ENCODE assay signal across 21 cellular contexts in genomic region chr5:158679221-158679641, GRCh38.
A peak's percentile ranks its signal among the peaks of the same experiment; 100 is the strongest.
DNase-seq lines count a peak whose midpoint lies in the region; ATAC-seq, FAIRE-seq and TF ChIP-seq lines count a peak whose summit lies in the region.
"Had no signal": no experiment of that assay in that cellular context is flagged by ENCODE, and none has a peak within 500 bp of the region (broad histone marks: within the 10 kb centered on the region; RNA-seq: fewer than 3 reads in every experiment).

No MANE protein-coding gene starts in this region.

- H3K27me3 ChIP-seq in OCI-LY3 (ENCODE audit: low read depth, low read length): no peaks in the 10 kb centered on the region
- H3K27me3 ChIP-seq: colonic mucosa, gastrocnemius medialis, uterus had no signal

- H3K9me3 ChIP-seq in OCI-LY3 (ENCODE audit: insufficient read depth, low read length): no peaks in the 10 kb centered on the region
- H3K9me3 ChIP-seq: colonic mucosa, gastrocnemius medialis, lower lobe of right lung, prostate gland, uterus had no signal

- peak overlapping the region; percentile 45 for H3K4me2 ChIP-seq in OCI-LY3 (ENCODE audit: low read length)

- peak overlapping the region; percentile 18; the same call in 1 of the 2 replicates for H3K27ac ChIP-seq in OCI-LY3 (ENCODE audit: low read length)
- H3K27ac ChIP-seq: colonic mucosa, gastrocnemius medialis, lower lobe of right lung, prostate gland, uterus had no signal

- H3K27ac Mint-ChIP-seq in T-helper 2 cell treated with Interferon-gamma antibody and Interleukin-4, amounts not matched to agents 5 μg/mL and 100 μg/mL, for 36 hours: no peak overlapping the region
- H3K27ac Mint-ChIP-seq: activated naive CD4-positive, alpha-beta T cell treated with anti-CD3 and anti-CD28 coated beads, Interleukin-2, amount 10 ng/mL, durations not matched to agents 7 days and 5 days; stimulated activated naive CD8-positive, alpha-beta T cell treated with anti-CD3 and anti-CD28 coated beads, Interleukin-15, amount 100 ng/mL, for 72 hours had no signal

- no peak for TF ChIP-seq CTCF in OCI-LY3 (IDR thresholded peaks at IDR 0.05; ENCODE audit: low read depth, low read length)

- peaks cover 63% of the 10 kb centered on the region for H3K4me1 ChIP-seq in OCI-LY3 (ENCODE audit: low read length)
- H3K4me1 ChIP-seq: colonic mucosa, gastrocnemius medialis, lower lobe of right lung, prostate gland, uterus had no signal

- peaks cover 3% of the 10 kb centered on the region for H3K27me3 Mint-ChIP-seq in T-helper 2 cell treated with Interferon-gamma antibody and Interleukin-4, amounts not matched to agents 5 μg/mL and 100 μg/mL, for 36 hours (ENCODE audit: low read depth)
- H3K27me3 Mint-ChIP-seq: naive B cell; stimulated activated naive CD8-positive, alpha-beta T cell treated with anti-CD3 and anti-CD28 coated beads, Interleukin-15, amount 100 ng/mL, for 72 hours had no signal

- H3K36me3 Mint-ChIP-seq in T-helper 2 cell treated with Interferon-gamma antibody and Interleukin-4, amounts not matched to agents 5 μg/mL and 100 μg/mL, for 36 hours (ENCODE audit: low read depth): no peaks in the 10 kb centered on the region
- H3K36me3 Mint-ChIP-seq: activated naive CD4-positive, alpha-beta T cell treated with anti-CD3 and anti-CD28 coated beads, Interleukin-2, amount 10 ng/mL, durations not matched to agents 7 days and 5 days; naive B cell had no signal

- ATAC-seq in GM19035 (IDR thresholded peaks at IDR 0.05; ENCODE audit: unreplicated experiment): peak; percentile 70
- ATAC-seq in HG02798 (IDR thresholded peaks at IDR 0.05; ENCODE audit: poor library complexity, unreplicated experiment): peak; percentile 86
- ATAC-seq: activated CD4-positive, CD25-positive, alpha-beta regulatory T cell treated with anti-CD3 and anti-CD28 coated beads, Interleukin-2, amount 50 U/mL, for 24 hours; lower lobe of right lung; stimulated activated naive CD8-positive, alpha-beta T cell treated with anti-CD3 and anti-CD28 coated beads, Interleukin-15, amount 100 ng/mL, for 72 hours had no signal

- H4K20me1 ChIP-seq in OCI-LY3 (ENCODE audit: insufficient read depth, low read length): no peaks in the 10 kb centered on the region

- 0 out of 2 replicates have a peak overlapping the region, but pooled peaks have one; percentile 9 for H3K4me3 ChIP-seq in OCI-LY3 (ENCODE audit: low read length)
- H3K4me3 ChIP-seq: colonic mucosa, gastrocnemius medialis, lower lobe of right lung, prostate gland, uterus had no signal

- no peak overlapping the region for H2AFZ ChIP-seq in OCI-LY3 (ENCODE audit: low read depth, low read length)

- no peaks in the 10 kb centered on the region for H3K9me3 Mint-ChIP-seq in T-helper 2 cell treated with Interferon-gamma antibody and Interleukin-4, amounts not matched to agents 5 μg/mL and 100 μg/mL, for 36 hours
- H3K9me3 Mint-ChIP-seq: activated naive CD4-positive, alpha-beta T cell treated with anti-CD3 and anti-CD28 coated beads, Interleukin-2, amount 10 ng/mL, durations not matched to agents 7 days and 5 days; naive B cell; stimulated activated naive CD8-positive, alpha-beta T cell treated with anti-CD3 and anti-CD28 coated beads, Interleukin-15, amount 100 ng/mL, for 72 hours had no signal

- H3K9ac ChIP-seq in OCI-LY3 (ENCODE audit: low read length): 0 out of 2 replicates have a peak overlapping the region, but pooled peaks have one; percentile 5

- H3K4me1 Mint-ChIP-seq in T-helper 2 cell treated with Interferon-gamma antibody and Interleukin-4, amounts not matched to agents 5 μg/mL and 100 μg/mL, for 36 hours (ENCODE audit: low read depth): peaks cover 3% of the 10 kb centered on the region

- DNase-seq in GM12891 (ENCODE audit: insufficient read length, low spot score) (no peak), SW 1271 (lab: John Stamatoyannopoulos, UW) (no peak)
- no peak for DNase-seq in T-helper 2 cell treated with Interferon-gamma antibody and Interleukin-4, amounts not matched to agents 5 μg/mL and 100 μg/mL, for 36 hours (ENCODE audit: low spot score)
- no peak for DNase-seq in stimulated activated CD4-positive, alpha-beta T cell treated with anti-CD3 and anti-CD28 coated beads, Interleukin-4, amount 100 ng/mL, for 1 hour
- no peak for DNase-seq in activated naive CD4-positive, alpha-beta T cell treated with Interleukin-2 at 50 U/mL for 16 hours
- DNase-seq: activated naive CD4-positive, alpha-beta T cell treated with anti-CD3 and anti-CD28 coated beads, Interleukin-2, amount 10 ng/mL, durations not matched to agents 7 days and 5 days; colonic mucosa; COR-L47; gastrocnemius medialis; lower lobe of right lung; naive B cell; NCI-H2029; NCI-H524; stimulated activated naive CD8-positive, alpha-beta T cell treated with anti-CD3 and anti-CD28 coated beads, Interleukin-15, amount 100 ng/mL, for 72 hours; uterus had no signal

- peak; percentile 23 for FAIRE-seq in GM12891 (lab: Jason Lieb, UNC)
- FAIRE-seq: G401.6 had no signal

- no peaks in the 10 kb centered on the region for H3K79me2 ChIP-seq in OCI-LY3 (ENCODE audit: low read length)

- no peak overlapping the region for H3K4me3 Mint-ChIP-seq in T-helper 2 cell treated with Interferon-gamma antibody and Interleukin-4, amounts not matched to agents 5 μg/mL and 100 μg/mL, for 36 hours
- H3K4me3 Mint-ChIP-seq: activated naive CD4-positive, alpha-beta T cell treated with anti-CD3 and anti-CD28 coated beads, Interleukin-2, amount 10 ng/mL, durations not matched to agents 7 days and 5 days; naive B cell; stimulated activated naive CD8-positive, alpha-beta T cell treated with anti-CD3 and anti-CD28 coated beads, Interleukin-15, amount 100 ng/mL, for 72 hours had no signal

- no peaks in the 10 kb centered on the region for H3K36me3 ChIP-seq in OCI-LY3 (replicated peaks; ENCODE audit: low read depth, low read length)
- H3K36me3 ChIP-seq: colonic mucosa, gastrocnemius medialis, lower lobe of right lung, prostate gland, uterus had no signal

- no peak for TF ChIP-seq POLR2A in GM12891 (IDR thresholded peaks at IDR 0.05; ENCODE audit: low read depth, low read length)

TF ChIP-seq in GM12891, 5 proteins besides CTCF, POLR2A, EP300 and RAD21:
- TF ChIP-seq POU2F2 (IDR thresholded peaks at IDR 0.05; ENCODE audit: low read depth, low read length) (no peak), TAF1 (IDR thresholded peaks at IDR 0.05; ENCODE audit: low read depth, low read length) (no peak), PAX5 (IDR thresholded peaks at IDR 0.05; ENCODE audit: insufficient read depth, low read length, severe bottlenecking) (no peak), SPI1 (IDR thresholded peaks at IDR 0.05; ENCODE audit: low read depth, low read length) (no peak), POLR2AphosphoS5 (IDR thresholded peaks at IDR 0.05; ENCODE audit: low read depth, low read length) (no peak)
